Comparison of ENCODE assay signal across 38 cellular contexts in the genomic region with DNA sequence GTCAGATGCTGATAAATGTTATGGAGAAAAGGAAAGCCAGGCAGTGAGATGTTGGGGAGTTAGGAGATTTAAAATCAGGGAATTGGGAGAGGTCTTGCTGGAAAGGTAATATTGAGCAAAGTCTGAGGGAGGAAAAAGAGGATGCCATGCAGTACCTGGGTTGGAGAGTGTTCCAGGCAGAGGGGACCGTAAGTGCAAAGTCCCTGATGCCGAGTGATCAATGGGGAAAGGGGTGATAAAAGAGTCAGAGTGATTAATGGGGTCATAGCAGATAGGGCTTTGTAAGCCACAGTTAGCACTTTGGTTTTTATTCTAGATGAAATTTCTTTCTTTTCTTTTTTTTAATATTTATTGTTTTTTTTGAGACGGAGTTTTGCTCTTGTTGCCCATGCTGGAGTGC. TPM values are rescaled to one million over a fixed set of nuclear protein-coding genes. Genes with fewer than 3 reads are reported as not detected.
"Had no signal": no experiment of that assay in that cellular context is flagged by ENCODE, and none has a peak within 500 bp of the region (broad histone marks: within the 10 kb centered on the region; RNA-seq: fewer than 3 reads in every experiment).

No MANE protein-coding gene starts in this region.

- H3K4me3 Mint-ChIP-seq: activated CD4-positive, alpha-beta memory T cell treated with anti-CD3 and anti-CD28 coated beads, Interleukin-2, amount 10 ng/mL, durations not matched to agents 7 days and 5 days; activated naive CD4-positive, alpha-beta T cell treated with anti-CD3 and anti-CD28 coated beads, Interleukin-2, amount 10 ng/mL, durations not matched to agents 7 days and 5 days; activated naive CD8-positive, alpha-beta T cell treated with anti-CD3 and anti-CD28 coated beads, Interleukin-2, amount 10 ng/mL, durations not matched to agents 7 days and 5 days; nephron progenitor cell; stimulated activated effector memory CD8-positive, alpha-beta T cell treated with anti-CD3 and anti-CD28 coated beads, Interleukin-12 subunit alpha, Interleukin-12 subunit beta, amount 100 ng/mL, for 72 hours had no signal

- ATAC-seq: activated CD4-positive, CD25-positive, alpha-beta regulatory T cell treated with anti-CD3 and anti-CD28 coated beads, Interleukin-2, amount 50 U/mL, for 24 hours; heart right ventricle; right lobe of liver; upper lobe of right lung had no signal

- H3K27me3 ChIP-seq: right lobe of liver had no signal

- H3K9me3 Mint-ChIP-seq: activated CD4-positive, alpha-beta memory T cell treated with anti-CD3 and anti-CD28 coated beads, Interleukin-2, amount 10 ng/mL, durations not matched to agents 7 days and 5 days; activated naive CD4-positive, alpha-beta T cell treated with anti-CD3 and anti-CD28 coated beads, Interleukin-2, amount 10 ng/mL, durations not matched to agents 7 days and 5 days; activated naive CD8-positive, alpha-beta T cell treated with anti-CD3 and anti-CD28 coated beads, Interleukin-2, amount 10 ng/mL, durations not matched to agents 7 days and 5 days; nephron progenitor cell; stimulated activated effector memory CD8-positive, alpha-beta T cell treated with anti-CD3 and anti-CD28 coated beads, Interleukin-12 subunit alpha, Interleukin-12 subunit beta, amount 100 ng/mL, for 72 hours had no signal

- H3K27ac ChIP-seq: ascending aorta, cardiac muscle cell, colonic mucosa, epithelial cell of prostate, esophagus squamous epithelium, heart right ventricle, neutrophil, right lobe of liver, stomach, suprapubic skin, tibial artery, upper lobe of right lung, WERI-Rb-1 had no signal

- H3K27ac Mint-ChIP-seq: activated CD4-positive, alpha-beta memory T cell treated with anti-CD3 and anti-CD28 coated beads, Interleukin-2, amount 10 ng/mL, durations not matched to agents 7 days and 5 days; activated naive CD4-positive, alpha-beta T cell treated with anti-CD3 and anti-CD28 coated beads, Interleukin-2, amount 10 ng/mL, durations not matched to agents 7 days and 5 days; nephron progenitor cell; progenitor cell of endocrine pancreas; stimulated activated effector memory CD8-positive, alpha-beta T cell treated with anti-CD3 and anti-CD28 coated beads, Interleukin-12 subunit alpha, Interleukin-12 subunit beta, amount 100 ng/mL, for 72 hours had no signal

- H3K9me3 ChIP-seq: ascending aorta, colonic mucosa, esophagus squamous epithelium, heart right ventricle, neutrophil, right lobe of liver, stomach, suprapubic skin, tibial artery, upper lobe of right lung had no signal

- H3K36me3 Mint-ChIP-seq: activated naive CD4-positive, alpha-beta T cell treated with anti-CD3 and anti-CD28 coated beads, Interleukin-2, amount 10 ng/mL, durations not matched to agents 7 days and 5 days; activated naive CD8-positive, alpha-beta T cell treated with anti-CD3 and anti-CD28 coated beads, Interleukin-2, amount 10 ng/mL, durations not matched to agents 7 days and 5 days; brain; stimulated activated effector memory CD8-positive, alpha-beta T cell treated with anti-CD3 and anti-CD28 coated beads, Interleukin-12 subunit alpha, Interleukin-12 subunit beta, amount 100 ng/mL, for 72 hours had no signal

- FAIRE-seq: endometrium, TTC549 had no signal

- DNase-seq: activated CD4-positive, alpha-beta memory T cell treated with anti-CD3 and anti-CD28 coated beads, Interleukin-2, amount 10 ng/mL, durations not matched to agents 7 days and 5 days; activated CD4-positive, alpha-beta T cell treated with anti-CD3 and anti-CD28 coated beads for 48 hours; activated effector memory CD4-positive, alpha-beta T cell treated with anti-CD3 and anti-CD28 coated beads, Interleukin-2, amount 50 U/mL, for 16 hours; activated naive CD4-positive, alpha-beta T cell treated with anti-CD3 and anti-CD28 coated beads, Interleukin-2, amount 10 ng/mL, durations not matched to agents 7 days and 5 days; activated naive CD8-positive, alpha-beta T cell treated with anti-CD3 and anti-CD28 coated beads, Interleukin-2, amount 10 ng/mL, durations not matched to agents 7 days and 5 days; activated T-cell treated with anti-CD3 and anti-CD28 coated beads, Interleukin-2, amount 50 U/mL, for 48 hours; cerebellar nuclear complex; colonic mucosa; effector CD8-positive, alpha-beta T cell; esophagus squamous epithelium; foreskin melanocyte; heart right ventricle; nephron progenitor cell; right lobe of liver; stimulated activated CD4-positive, alpha-beta T cell treated with anti-CD3 and anti-CD28 coated beads, Interleukin-4, amount 100 ng/mL, for 24 hours; stomach; T-helper 9 cell; tibial artery; upper lobe of right lung; WERI-Rb-1 had no signal

RNA-seq across cellular contexts. Expression of a gene that starts 2.0 kb away (rescaled TPM):
- total RNA-seq: activated naive CD8-positive, alpha-beta T cell treated with anti-CD3 and anti-CD28 coated beads, Interleukin-2, amount 10 ng/mL, durations not matched to agents 7 days and 5 days; ascending aorta; dermis microvascular lymphatic vessel endothelial cell; esophagus squamous epithelium; glomerular endothelial cell; kidney epithelial cell; osteocyte; renal cortical epithelial cell had no signal

RNA-seq across cellular contexts. Expression of a gene that starts 5.0 kb away (rescaled TPM):
- total RNA-seq: activated CD4-positive, alpha-beta memory T cell treated with anti-CD3 and anti-CD28 coated beads, Interleukin-2, amount 10 ng/mL, durations not matched to agents 7 days and 5 days; activated naive CD8-positive, alpha-beta T cell treated with anti-CD3 and anti-CD28 coated beads, Interleukin-2, amount 10 ng/mL, durations not matched to agents 7 days and 5 days; ascending aorta; cardiac muscle cell; colonic mucosa; dermis microvascular lymphatic vessel endothelial cell; esophagus squamous epithelium; glomerular endothelial cell; heart right ventricle; kidney epithelial cell; mononuclear cell; osteocyte; progenitor cell of endocrine pancreas; renal cortical epithelial cell; right lobe of liver; skeletal muscle tissue; stomach; upper lobe of right lung had no signal

RNA-seq across cellular contexts. Expression of a gene that starts 47.8 kb away (rescaled TPM):
- total RNA-seq: cardiac muscle cell, osteocyte, progenitor cell of endocrine pancreas had no signal
